In genomic region chr3:194327414-194328079, GRCh38 we compare ENCODE assay signal across 1 cellular context.
TF ChIP-seq lines count a peak whose summit lies in the region.

No MANE protein-coding gene starts in this region.

TF ChIP-seq in HepG2, 621 proteins besides CTCF, POLR2A, EP300 and RAD21 (continued from another document):
- TF ChIP-seq ZBTB14 (CRISPR knock-in tag; IDR thresholded peaks at IDR 0.05) (no peak), HMGXB4 (CRISPR knock-in tag; IDR thresholded peaks at IDR 0.05; ENCODE audit: borderline replicate concordance in 1 of 2, low read depth in 1 of 2) (0 out of 4 replicates have a peak, but pooled peaks of 1 of the 2 experiments have one; percentile 33), ZNF275 (CRISPR knock-in tag; IDR thresholded peaks at IDR 0.05; ENCODE audit: borderline replicate concordance) (no peak), ARHGAP35 (CRISPR knock-in tag; IDR thresholded peaks at IDR 0.05; ENCODE audit: borderline replicate concordance) (no peak), ZNF644 (CRISPR knock-in tag; IDR thresholded peaks at IDR 0.05; ENCODE audit: low read depth) (no peak), PHF5A (CRISPR knock-in tag; IDR thresholded peaks at IDR 0.05; ENCODE audit: low read depth, unreplicated experiment) (no peak), FOXP4 (CRISPR knock-in tag; IDR thresholded peaks at IDR 0.05) (no peak), ZNF33B (CRISPR knock-in tag; IDR thresholded peaks at IDR 0.05) (no peak), ZBTB10 (CRISPR knock-in tag; IDR thresholded peaks at IDR 0.05; ENCODE audit: borderline replicate concordance) (no peak), ZNF446 (CRISPR knock-in tag; IDR thresholded peaks at IDR 0.05) (no peak)
